In genomic region chr5:136309932-136310598, GRCh38 we compare ENCODE assay signal across 1 cellular context.
A peak's percentile ranks its signal among the peaks of the same experiment; 100 is the strongest.
TF ChIP-seq lines count a peak whose summit lies in the region.

No MANE protein-coding gene starts in this region.

TF ChIP-seq in GM12878, 131 proteins besides CTCF, POLR2A, EP300 and RAD21 (continued from another document):
- TF ChIP-seq CUX1 (IDR thresholded peaks at IDR 0.05; ENCODE audit: insufficient replicate concordance, low read depth, low read length) = no peak
- no peak for TF ChIP-seq KDM1A (IDR thresholded peaks at IDR 0.05; ENCODE audit: borderline replicate concordance)
- peak; percentile 53; the same call in 1 of the 2 replicates for TF ChIP-seq IRF4 (IDR thresholded peaks at IDR 0.05; ENCODE audit: low read depth, low read length)
- TF ChIP-seq IKZF2 (IDR thresholded peaks at IDR 0.05) = peak; percentile 28 to 57; a peak in 2 of 4 replicates
- TF ChIP-seq RUNX3 (IDR thresholded peaks at IDR 0.05; ENCODE audit: low read length) = peak; percentile 41
- 0 out of 2 replicates have a peak, but pooled peaks have one; percentile 11 for TF ChIP-seq ATF7 (IDR thresholded peaks at IDR 0.05; ENCODE audit: low read depth)
- peak; percentile 91 for TF ChIP-seq SPI1 (IDR thresholded peaks at IDR 0.05; ENCODE audit: borderline replicate concordance, insufficient read depth, low read depth, low read length)
